Comparison of ENCODE assay signal across 8 cellular contexts in genomic region chr14:49581961-49582210, GRCh38. TPM values are rescaled to one million over a fixed set of nuclear protein-coding genes. Genes with fewer than 3 reads are reported as not detected.
DNase-seq lines count a peak whose midpoint lies in the region; TF ChIP-seq lines count a peak whose summit lies in the region.
"Had no signal": no experiment of that assay in that cellular context is flagged by ENCODE, and none has a peak within 500 bp of the region (broad histone marks: within the 10 kb centered on the region; RNA-seq: fewer than 3 reads in every experiment).

No MANE protein-coding gene starts in this region.

- H3K4me3 Mint-ChIP-seq in immature natural killer cell = peak overlapping the region in 1 of 5 donors; percentile 57

- H3K27me3 Mint-ChIP-seq in immature natural killer cell (ENCODE audit: low read depth in 3 of 3) = peaks cover 12 to 22% (median 20%) of the 10 kb centered on the region in 3 donors

- peak; percentile 27 for TF ChIP-seq POLR2A in NB4 (IDR thresholded peaks at IDR 0.05; ENCODE audit: extremely low read depth, insufficient read length)

- H3K9me3 Mint-ChIP-seq in immature natural killer cell = peaks cover 0 to 3% (median 0%) of the 10 kb centered on the region in 6 donors

- H3K36me3 Mint-ChIP-seq in immature natural killer cell = peaks cover 5 to 29% (median 14%) of the 10 kb centered on the region in 3 donors

- no peak for TF ChIP-seq CTCF in NB4 (IDR thresholded peaks at IDR 0.05; ENCODE audit: low read depth, low read length)

- H3K4me3 ChIP-seq in NB4 (ENCODE audit: low read depth, low read length) = peak overlapping the region; percentile 8
- H3K4me3 ChIP-seq: prostate gland had no signal

- peaks cover 64 to 86% of the 10 kb centered on the region in 2 donors for H3K4me1 Mint-ChIP-seq in immature natural killer cell

- DNase-seq in NCI-H82 (lab: John Stamatoyannopoulos, UW) (peak; percentile 26), NCI-H82 treated with DMSO at 0.1 percent for 48 hours (lab: John Stamatoyannopoulos, UW; ENCODE audit: unreplicated experiment) (no peak), NB4 (ENCODE audit: low read depth) (peak; percentile 28), immature natural killer cell (no peak), DMS79 (lab: John Stamatoyannopoulos, UW) (no peak)
- no peak for DNase-seq in stimulated activated naive CD4-positive, alpha-beta T cell treated with Interleukin-2 at 50 U/mL for 16 hours (lab: John Stamatoyannopoulos, UW)
- DNase-seq: PC-3 had no signal

- H3K27ac Mint-ChIP-seq in immature natural killer cell = peak overlapping the region in 5 of 6 donors; percentile 8 to 83 (median 82)

RNA-seq across cellular contexts. Expression of gene RPS29, which starts 4.3 kb away (rescaled TPM):
- 1,000 to 10,000 TPM; 2,323 to 7,295 (median 3,604) TPM for polyA plus RNA-seq in immature natural killer cell

RNA-seq across cellular contexts. Expression of gene LRR1, which starts 16.9 kb away (rescaled TPM):
- 10 to 100 TPM; 10.6 to 14.4 (median 12.5) TPM for polyA plus RNA-seq in immature natural killer cell

RNA-seq across cellular contexts. Expression of gene RPL36AL, which starts 38.5 kb away (rescaled TPM):
- polyA plus RNA-seq in immature natural killer cell = 100 to 1,000 TPM; 610 to 699 (median 654) TPM

RNA-seq across cellular contexts. Expression of gene MGAT2, which starts 38.7 kb away (rescaled TPM):
- polyA plus RNA-seq in immature natural killer cell = 10 to 100 TPM; 32.0 to 50.0 (median 37.8) TPM

RNA-seq across cellular contexts. Expression of gene DNAAF2, which starts 53.2 kb away (rescaled TPM):
- polyA plus RNA-seq in immature natural killer cell = 10 to 100 TPM; 13.3 to 17.2 (median 15.4) TPM

Comparison
In these comparisons a context has a peak if more than half of its experiments do, and no peak if none do; other contexts are left out.
1. DNase-seq: peak in NCI-H82 (single experiment) and NB4 (single experiment); none in NCI-H82 treated with DMSO at 0.1 percent for 48 hours (single experiment), immature natural killer cell (0 of 3), stimulated activated naive CD4-positive, alpha-beta T cell treated with Interleukin-2 at 50 U/mL for 16 hours (single experiment) and DMS79 (single experiment).